In genomic region chr20:31687777-31688176, GRCh38 we compare ENCODE assay signal across 1 cellular context.
TF ChIP-seq lines count a peak whose summit lies in the region.

No MANE protein-coding gene starts in this region.

TF ChIP-seq in K562, 482 proteins besides CTCF, POLR2A, EP300 and RAD21:
- no peak for TF ChIP-seq XRCC5 (IDR thresholded peaks at IDR 0.05; ENCODE audit: low read depth, low read length)
- TF ChIP-seq, protein P1, sequence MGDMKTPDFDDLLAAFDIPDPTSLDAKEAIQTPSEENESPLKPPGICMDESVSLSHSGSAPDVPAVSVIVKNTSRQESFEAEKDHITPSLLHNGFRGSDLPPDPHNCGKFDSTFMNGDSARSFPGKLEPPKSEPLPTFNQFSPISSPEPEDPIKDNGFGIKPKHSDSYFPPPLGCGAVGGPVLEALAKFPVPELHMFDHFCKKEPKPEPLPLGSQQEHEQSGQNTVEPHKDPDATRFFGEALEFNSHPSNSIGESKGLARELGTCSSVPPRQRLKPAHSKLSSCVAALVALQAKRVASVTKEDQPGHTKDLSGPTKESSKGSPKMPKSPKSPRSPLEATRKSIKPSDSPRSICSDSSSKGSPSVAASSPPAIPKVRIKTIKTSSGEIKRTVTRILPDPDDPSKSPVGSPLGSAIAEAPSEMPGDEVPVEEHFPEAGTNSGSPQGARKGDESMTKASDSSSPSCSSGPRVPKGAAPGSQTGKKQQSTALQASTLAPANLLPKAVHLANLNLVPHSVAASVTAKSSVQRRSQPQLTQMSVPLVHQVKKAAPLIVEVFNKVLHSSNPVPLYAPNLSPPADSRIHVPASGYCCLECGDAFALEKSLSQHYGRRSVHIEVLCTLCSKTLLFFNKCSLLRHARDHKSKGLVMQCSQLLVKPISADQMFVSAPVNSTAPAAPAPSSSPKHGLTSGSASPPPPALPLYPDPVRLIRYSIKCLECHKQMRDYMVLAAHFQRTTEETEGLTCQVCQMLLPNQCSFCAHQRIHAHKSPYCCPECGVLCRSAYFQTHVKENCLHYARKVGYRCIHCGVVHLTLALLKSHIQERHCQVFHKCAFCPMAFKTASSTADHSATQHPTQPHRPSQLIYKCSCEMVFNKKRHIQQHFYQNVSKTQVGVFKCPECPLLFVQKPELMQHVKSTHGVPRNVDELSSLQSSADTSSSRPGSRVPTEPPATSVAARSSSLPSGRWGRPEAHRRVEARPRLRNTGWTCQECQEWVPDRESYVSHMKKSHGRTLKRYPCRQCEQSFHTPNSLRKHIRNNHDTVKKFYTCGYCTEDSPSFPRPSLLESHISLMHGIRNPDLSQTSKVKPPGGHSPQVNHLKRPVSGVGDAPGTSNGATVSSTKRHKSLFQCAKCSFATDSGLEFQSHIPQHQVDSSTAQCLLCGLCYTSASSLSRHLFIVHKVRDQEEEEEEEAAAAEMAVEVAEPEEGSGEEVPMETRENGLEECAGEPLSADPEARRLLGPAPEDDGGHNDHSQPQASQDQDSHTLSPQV (IDR thresholded peaks at IDR 0.05): peak; percentile 23; the same call in 1 of the 2 replicates
- TF ChIP-seq BDP1 (IDR thresholded peaks at IDR 0.05; ENCODE audit: insufficient read depth, insufficient read length): no peak
- TF ChIP-seq KAT2B (IDR thresholded peaks at IDR 0.05; ENCODE audit: low read depth, low read length): no peak
